Comparison of ENCODE assay signal across 34 cellular contexts in the genomic region with DNA sequence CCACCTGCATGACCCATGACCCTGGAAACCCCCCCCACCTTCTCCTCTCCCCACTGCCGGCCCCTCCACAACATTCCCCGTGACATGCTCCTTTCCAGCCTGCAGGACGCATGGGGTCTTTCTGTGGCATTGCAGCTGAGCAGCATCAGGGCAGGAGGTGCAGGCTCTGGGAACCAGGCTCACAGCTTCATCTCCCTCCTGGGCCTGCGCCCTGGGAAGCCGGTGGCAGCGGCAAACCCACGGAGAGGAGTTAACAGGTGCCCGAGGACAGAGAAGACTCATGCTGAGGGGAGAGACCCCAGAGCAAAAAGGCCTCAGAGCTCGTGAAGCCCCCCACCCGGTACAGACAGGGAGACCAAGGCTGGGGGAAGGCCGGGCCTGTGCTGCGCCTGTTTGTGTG.
"Had no signal": no experiment of that assay in that cellular context is flagged by ENCODE, and none has a peak within 500 bp of the region (broad histone marks: within the 10 kb centered on the region; RNA-seq: fewer than 3 reads in every experiment).

No MANE protein-coding gene starts in this region.

- H3K4me3 ChIP-seq: MG63 had no signal

- H3K36me3 ChIP-seq: MG63 had no signal

- H3K27me3 ChIP-seq: MG63 had no signal

- H3K9me3 ChIP-seq: MG63 had no signal

- DNase-seq: Karpas-422, Kasumi-1, MG63, MV-4-11, NCI-H1048, NCI-H1092, NCI-H1092 treated with DMSO at 0.1 percent for 48 hours, NCI-H1105, NCI-H1105 treated with DMSO at 0.1 percent for 48 hours, NCI-H1417, NCI-H1417 treated with DMSO at 0.1 percent for 48 hours, NCI-H1436, NCI-H1436 treated with DMSO at 0.1 percent for 48 hours, NCI-H146, NCI-H1694, NCI-H1694 treated with DMSO at 0.1 percent for 48 hours, NCI-H187, NCI-H187 treated with DMSO at 0.1 percent for 48 hours, NCI-H1930, NCI-H2029, NCI-H2029 treated with DMSO at 0.1 percent for 48 hours, NCI-H2081, NCI-H2081 treated with DMSO at 0.1 percent for 48 hours, NCI-H2107, NCI-H2171, NCI-H2171 treated with DMSO at 0.1 percent for 48 hours, NCI-H2227 treated with DMSO at 0.1 percent for 48 hours, NCI-H226, NCI-H345, NCI-H446, NCI-H446 treated with DMSO at 0.1 percent for 48 hours, NCI-H510A, NCI-H510A treated with DMSO at 0.1 percent for 48 hours, NCI-H524 had no signal
